Comparison of ENCODE assay signal across 13 cellular contexts in genomic region chr1:190619724-190620123, GRCh38.
A peak's percentile ranks its signal among the peaks of the same experiment; 100 is the strongest.
DNase-seq lines count a peak whose midpoint lies in the region; ATAC-seq and TF ChIP-seq lines count a peak whose summit lies in the region.
"Had no signal": no experiment of that assay in that cellular context is flagged by ENCODE, and none has a peak within 500 bp of the region (broad histone marks: within the 10 kb centered on the region; RNA-seq: fewer than 3 reads in every experiment).

No MANE protein-coding gene starts in this region.

- POLR2A ChIA-PET in RWPE1 (lab: Yijun Ruan, JAX; ENCODE audit: low non-redundant PET), result no interaction called here

- DNase-seq in COLO829 (ENCODE audit: low spot score) (peak; percentile 3), astrocyte of the hippocampus (ENCODE audit: low read depth, low spot score) (peak; percentile 1), thyroid gland (no peak), NCI-H748 (lab: John Stamatoyannopoulos, UW; ENCODE audit: unreplicated experiment) (no peak), RWPE1 (ENCODE audit: low spot score) (no peak)
- DNase-seq: CD8-positive, alpha-beta T cell; COR-L47; GM23248 had no signal

- H2AFZ ChIP-seq in OCI-LY3 (ENCODE audit: low read depth, low read length), result 0 out of 2 replicates have a peak overlapping the region, but pooled peaks have one; percentile 16
- H2AFZ ChIP-seq in neuron (ENCODE audit: low read depth, low read length), result peak overlapping the region; percentile 28
- H2AFZ ChIP-seq: GM23248 had no signal

- H3K4me3 ChIP-seq in OCI-LY3 (ENCODE audit: low read length), result no peak overlapping the region
- no peak overlapping the region for H3K4me3 ChIP-seq in neuron (ENCODE audit: low read length)
- H3K4me3 ChIP-seq in thyroid gland (replicated peaks in 1 of 3), result no peak overlapping the region
- H3K4me3 ChIP-seq: BLaER1 treated with 17β-estradiol and CSF1 and Interleukin-3, amounts not matched to agents 10 nM and 100 nM; GM23248; HAP-1 had no signal

- H3K9me3 ChIP-seq in OCI-LY3 (ENCODE audit: insufficient read depth, low read length) (no peaks in the 10 kb centered on the region), neuron (ENCODE audit: low read length) (peaks cover 2% of the 10 kb centered on the region), thyroid gland (no peaks in the 10 kb centered on the region)
- H3K9me3 ChIP-seq: BLaER1 treated with 17β-estradiol and CSF1 and Interleukin-3, amounts not matched to agents 10 nM and 100 nM; HAP-1 had no signal

- no peak overlapping the region for H3K9ac ChIP-seq in OCI-LY3 (ENCODE audit: low read length)
- H3K9ac ChIP-seq: BLaER1 treated with 17β-estradiol and CSF1 and Interleukin-3, amounts not matched to agents 10 nM and 100 nM; GM23248 had no signal

- H3K36me3 ChIP-seq in OCI-LY3 (replicated peaks; ENCODE audit: low read depth, low read length), result no peaks in the 10 kb centered on the region
- H3K36me3 ChIP-seq in neuron (ENCODE audit: insufficient read depth, low read length), result no peaks in the 10 kb centered on the region
- no peaks in the 10 kb centered on the region for H3K36me3 ChIP-seq in thyroid gland
- H3K36me3 ChIP-seq: BLaER1 treated with 17β-estradiol and CSF1 and Interleukin-3, amounts not matched to agents 10 nM and 100 nM; HAP-1 had no signal

- no peak for ATAC-seq in HG03039 (IDR thresholded peaks at IDR 0.05; ENCODE audit: unreplicated experiment)
- ATAC-seq: CD8-positive, alpha-beta T cell had no signal

- H3K27ac ChIP-seq in OCI-LY3 (ENCODE audit: low read length), result no peak overlapping the region
- no peak overlapping the region for H3K27ac ChIP-seq in thyroid gland
- no peak overlapping the region for H3K27ac ChIP-seq in RWPE1
- H3K27ac ChIP-seq: BLaER1 treated with 17β-estradiol and CSF1 and Interleukin-3, amounts not matched to agents 10 nM and 100 nM; GM23248 had no signal

- no peak for TF ChIP-seq CTCF in OCI-LY3 (IDR thresholded peaks at IDR 0.05; ENCODE audit: low read depth, low read length)
- no peak for TF ChIP-seq CTCF in thyroid gland (IDR thresholded peaks at IDR 0.05)
- TF ChIP-seq CTCF in RWPE1 (conservative IDR thresholded peaks at IDR 0.05; ENCODE audit: low read depth), result no peak

- CTCF ChIA-PET in RWPE1 (lab: Yijun Ruan, JAX), result interaction anchor here (0.6 kb wide), 1 partner anchor 16 kb away, joined by 4 read pairs; no protein-coding TSS in a partner anchor

- no peaks in the 10 kb centered on the region for H3K79me2 ChIP-seq in OCI-LY3 (ENCODE audit: low read length)

- H3K27me3 ChIP-seq in OCI-LY3 (ENCODE audit: low read depth, low read length), result no peaks in the 10 kb centered on the region
- H3K27me3 ChIP-seq in neuron (ENCODE audit: insufficient read depth, low read length), result no peaks in the 10 kb centered on the region
- no peaks in the 10 kb centered on the region for H3K27me3 ChIP-seq in thyroid gland
- H3K27me3 ChIP-seq: BLaER1 treated with 17β-estradiol and CSF1 and Interleukin-3, amounts not matched to agents 10 nM and 100 nM had no signal

- TF ChIP-seq POLR2A in thyroid gland (IDR thresholded peaks at IDR 0.05), result no peak

- 71 to 79% methylated on average over 1 of the region's 1 CpG for WGBS in thyroid gland, 2 donors

- H4K20me1 ChIP-seq in OCI-LY3 (ENCODE audit: insufficient read depth, low read length), result no peaks in the 10 kb centered on the region
- H4K20me1 ChIP-seq: BLaER1 treated with 17β-estradiol and CSF1 and Interleukin-3, amounts not matched to agents 10 nM and 100 nM had no signal

- no peak overlapping the region for H3K4me2 ChIP-seq in OCI-LY3 (ENCODE audit: low read length)
- H3K4me2 ChIP-seq: BLaER1 treated with 17β-estradiol and CSF1 and Interleukin-3, amounts not matched to agents 10 nM and 100 nM had no signal

- intact Hi-C loops in thyroid gland (cut with DNase I), result no loop called here

- no peaks in the 10 kb centered on the region for H3K4me1 ChIP-seq in OCI-LY3 (ENCODE audit: low read length)
- peaks cover 3% of the 10 kb centered on the region for H3K4me1 ChIP-seq in neuron (ENCODE audit: insufficient read depth, low read length)
- no peaks in the 10 kb centered on the region for H3K4me1 ChIP-seq in thyroid gland
- H3K4me1 ChIP-seq: BLaER1 treated with 17β-estradiol and CSF1 and Interleukin-3, amounts not matched to agents 10 nM and 100 nM; HAP-1 had no signal

Comparison
In these comparisons a context has a peak if more than half of its experiments do, and no peak if none do; other contexts are left out.
1. DNase-seq: peak in COLO829 (single experiment) and astrocyte of the hippocampus (single experiment); none in thyroid gland (0 of 2), NCI-H748 (single experiment) and RWPE1 (single experiment).